Comparison of ENCODE assay signal across 1 cellular context in the genomic region with DNA sequence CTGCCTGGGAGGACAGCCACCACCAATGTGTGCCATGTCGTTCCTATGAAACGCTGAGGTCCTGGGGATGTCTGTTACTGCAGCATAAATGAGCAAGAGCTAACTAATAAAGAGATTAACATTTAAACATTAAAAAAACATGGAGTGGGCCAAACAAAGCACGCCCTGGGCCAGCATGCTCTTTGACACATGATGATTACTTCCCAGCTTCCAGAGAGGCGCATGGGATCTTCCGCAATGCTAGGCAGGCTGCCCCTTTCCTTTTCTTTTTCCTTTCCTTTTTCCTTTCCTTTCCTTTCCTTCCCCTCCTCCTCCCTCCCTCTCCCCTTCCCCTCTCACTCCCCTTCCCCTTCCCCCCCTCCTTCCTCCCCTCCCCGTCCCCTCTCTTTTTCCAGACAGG.
TF ChIP-seq lines count a peak whose summit lies in the region.

No MANE protein-coding gene starts in this region.

TF ChIP-seq in HepG2, 621 proteins besides CTCF, POLR2A, EP300 and RAD21:
- peak; percentile 81 for TF ChIP-seq HNRNPK (IDR thresholded peaks at IDR 0.05; ENCODE audit: low read depth, low read length, poor library complexity, severe bottlenecking)
- TF ChIP-seq ZNF34 (CRISPR knock-in tag; IDR thresholded peaks at IDR 0.05; ENCODE audit: borderline replicate concordance): no peak
